Comparison of ENCODE assay signal across 19 cellular contexts in genomic region chr4:95715830-95716229, GRCh38.
"Had no signal": no experiment of that assay in that cellular context is flagged by ENCODE, and none has a peak within 500 bp of the region (broad histone marks: within the 10 kb centered on the region; RNA-seq: fewer than 3 reads in every experiment).

No MANE protein-coding gene starts in this region.

- H3K4me1 Mint-ChIP-seq: activated naive CD4-positive, alpha-beta T cell treated with anti-CD3 and anti-CD28 coated beads, Interleukin-2, amount 50 U/mL, for 24 hours; stimulated activated naive B cell treated with anti-CD40 and anti-IgM and Interleukin-4, amounts not matched to agents 10 μg/mL and 1 μg/mL and 100 μg/mL, for 72 hours; T-cell had no signal

- H3K4me3 Mint-ChIP-seq: activated naive CD4-positive, alpha-beta T cell treated with anti-CD3 and anti-CD28 coated beads, Interleukin-2, amount 50 U/mL, for 24 hours; natural killer cell treated with Interleukin-12 subunit alpha and Interleukin-12 subunit beta and Interleukin-15 and Interleukin-18, amount 100 ng/mL, for 72 hours; stimulated activated naive B cell treated with anti-CD40 and anti-IgM and Interleukin-4, amounts not matched to agents 10 μg/mL and 1 μg/mL and 100 μg/mL, for 72 hours; T-cell; WTC11 had no signal

- H3K4me1 ChIP-seq: body of pancreas, gastrocnemius medialis, left ventricle myocardium inferior, psoas muscle, transverse colon had no signal

- H3K36me3 ChIP-seq: gastrocnemius medialis, left ventricle myocardium inferior, neutrophil, ovary, transverse colon had no signal

- H3K9me3 ChIP-seq: body of pancreas, gastrocnemius medialis, neutrophil, ovary, psoas muscle, transverse colon had no signal

- H3K27ac ChIP-seq: body of pancreas, gastrocnemius medialis, left ventricle myocardium inferior, neutrophil, ovary, psoas muscle, transverse colon had no signal

- H3K27ac Mint-ChIP-seq: activated naive CD4-positive, alpha-beta T cell treated with anti-CD3 and anti-CD28 coated beads, Interleukin-2, amount 50 U/mL, for 24 hours; natural killer cell treated with Interleukin-12 subunit alpha and Interleukin-12 subunit beta and Interleukin-15 and Interleukin-18, amount 100 ng/mL, for 72 hours; stimulated activated naive B cell treated with anti-CD40 and anti-IgM and Interleukin-4, amounts not matched to agents 10 μg/mL and 1 μg/mL and 100 μg/mL, for 72 hours; T-cell; WTC11 had no signal

- H3K27me3 Mint-ChIP-seq: activated naive CD4-positive, alpha-beta T cell treated with anti-CD3 and anti-CD28 coated beads, Interleukin-2, amount 50 U/mL, for 24 hours; natural killer cell treated with Interleukin-12 subunit alpha and Interleukin-12 subunit beta and Interleukin-15 and Interleukin-18, amount 100 ng/mL, for 72 hours; stimulated activated naive B cell treated with anti-CD40 and anti-IgM and Interleukin-4, amounts not matched to agents 10 μg/mL and 1 μg/mL and 100 μg/mL, for 72 hours; T-cell had no signal

- ATAC-seq: body of pancreas; gastrocnemius medialis; natural killer cell treated with Interleukin-12 subunit alpha and Interleukin-12 subunit beta and Interleukin-15 and Interleukin-18, amount 100 ng/mL, for 72 hours; psoas muscle; right cardiac atrium; stimulated activated naive B cell treated with anti-CD40 and anti-IgM and Interleukin-4, amounts not matched to agents 10 μg/mL and 1 μg/mL and 100 μg/mL, for 72 hours; T-cell; WTC11 had no signal

- DNase-seq: activated gamma-delta T cell treated with Interleukin-2 at 50 U/mL for 16 hours; activated T-cell treated with anti-CD3 and anti-CD28 coated beads, Interleukin-2, amount 50 U/mL, for 1 hour; anterior cingulate cortex; body of pancreas; gastrocnemius medialis; hypothalamus; left ventricle myocardium inferior; midbrain; ovary; psoas muscle; right cardiac atrium; stimulated activated CD4-positive, alpha-beta T cell treated with anti-CD3 and anti-CD28 coated beads, Interleukin-1b, Interleukin-23, amount 100 ng/mL, for 48 hours; stimulated activated naive B cell treated with anti-CD40 and anti-IgM and Interleukin-4, amounts not matched to agents 10 μg/mL and 1 μg/mL and 100 μg/mL, for 72 hours; T-cell; transverse colon had no signal

- H3K27me3 ChIP-seq: body of pancreas, gastrocnemius medialis, neutrophil, ovary, transverse colon had no signal

- H3K4me3 ChIP-seq: body of pancreas, gastrocnemius medialis, left ventricle myocardium inferior, ovary, psoas muscle, transverse colon had no signal

- H3K9me3 Mint-ChIP-seq: activated naive CD4-positive, alpha-beta T cell treated with anti-CD3 and anti-CD28 coated beads, Interleukin-2, amount 50 U/mL, for 24 hours had no signal

- H3K36me3 Mint-ChIP-seq: activated naive CD4-positive, alpha-beta T cell treated with anti-CD3 and anti-CD28 coated beads, Interleukin-2, amount 50 U/mL, for 24 hours; stimulated activated naive B cell treated with anti-CD40 and anti-IgM and Interleukin-4, amounts not matched to agents 10 μg/mL and 1 μg/mL and 100 μg/mL, for 72 hours; T-cell had no signal
